30 cellular contexts compared by ENCODE assay signal in the genomic region with DNA sequence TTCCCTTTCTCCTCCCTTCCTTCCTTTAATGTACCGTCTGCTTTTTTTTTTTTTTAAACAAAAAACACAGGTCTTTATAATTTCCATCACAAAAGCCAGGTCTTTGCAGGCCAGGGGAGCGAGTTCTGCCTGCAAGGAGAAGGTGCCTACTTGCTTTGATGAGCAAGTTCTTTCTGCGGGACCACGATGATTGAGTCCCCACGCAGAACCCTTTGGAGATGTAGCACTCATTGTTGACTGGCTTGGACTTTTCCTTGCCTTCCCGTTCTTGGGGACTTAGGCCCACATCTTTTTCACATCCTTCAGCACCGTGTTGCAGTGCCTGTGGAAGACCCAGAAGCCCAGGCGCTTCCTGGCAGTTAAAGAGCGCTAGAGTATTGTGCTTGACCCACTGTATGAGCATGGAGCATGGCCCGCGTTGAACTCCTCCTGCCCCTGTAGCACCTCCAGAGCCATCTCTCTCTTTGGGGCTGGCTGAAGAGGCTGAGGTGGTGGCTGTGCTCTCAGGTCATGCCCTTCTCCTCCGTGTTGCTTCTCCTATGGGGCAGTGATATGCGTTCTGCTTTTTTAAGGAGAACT.
"Had no signal": no experiment of that assay in that cellular context is flagged by ENCODE, and none has a peak within 500 bp of the region (broad histone marks: within the 10 kb centered on the region; RNA-seq: fewer than 3 reads in every experiment).

No MANE protein-coding gene starts in this region.

- H3K9me3 ChIP-seq: adrenal gland, body of pancreas had no signal

- H3K27ac ChIP-seq: adrenal gland, body of pancreas, epithelial cell of prostate, esophagus squamous epithelium, gastroesophageal sphincter had no signal

- H3K36me3 ChIP-seq: adrenal gland, esophagus squamous epithelium, gastroesophageal sphincter had no signal

- H3K4me3 Mint-ChIP-seq: activated B cell treated with CpG ODN at 0.5 μM for 24 hours; activated CD4-positive, alpha-beta memory T cell treated with anti-CD3 and anti-CD28 coated beads for 36 hours; activated CD4-positive, alpha-beta T cell treated with anti-CD3 and anti-CD28 coated beads, Interleukin-2, amount 10 ng/mL, durations not matched to agents 24 days and 14 days; activated CD8-positive, alpha-beta memory T cell treated with anti-CD3 and anti-CD28 coated beads, Interleukin-2, amount 10 ng/mL, durations not matched to agents 7 days and 5 days; activated CD8-positive, alpha-beta T cell treated with anti-CD3 and anti-CD28 coated beads, Interleukin-2, amount 10 ng/mL, durations not matched to agents 7 days and 5 days; activated naive CD4-positive, alpha-beta T cell treated with anti-CD3 and anti-CD28 coated beads for 36 hours; activated naive CD4-positive, alpha-beta T cell treated with anti-CD3 and anti-CD28 coated beads, Interleukin-2, amount 50 U/mL, for 24 hours; activated naive CD8-positive, alpha-beta T cell treated with anti-CD3 and anti-CD28 coated beads for 36 hours; activated naive CD8-positive, alpha-beta T cell treated with anti-CD3 and anti-CD28 coated beads, Interleukin-2, amount 50 U/mL, for 24 hours; activated T-helper 1 cell treated with anti-CD3 and anti-CD28 coated beads, Interleukin-12 subunit alpha, Interleukin-12 subunit beta, Interleukin-2, Interleukin-4 antibody, amounts not matched to agents 30 ng/mL and 10 ng/mL and 1 ng/mL, durations not matched to agents 14 hours and 24 hours and 36 hours; effector memory CD8-positive, alpha-beta T cell had no signal

- DNase-seq: activated B cell treated with CpG ODN at 0.5 μM for 24 hours; activated CD4-positive, alpha-beta memory T cell treated with anti-CD3 and anti-CD28 coated beads for 36 hours; activated CD4-positive, alpha-beta T cell treated with anti-CD3 and anti-CD28 coated beads, Interleukin-2, amount 10 ng/mL, durations not matched to agents 24 days and 14 days; activated CD8-positive, alpha-beta memory T cell treated with anti-CD3 and anti-CD28 coated beads, Interleukin-2, amount 10 ng/mL, durations not matched to agents 7 days and 5 days; activated CD8-positive, alpha-beta memory T cell treated with anti-CD3 and anti-CD28 coated beads, Interleukin-2, amount 50 U/mL, for 4 hours; activated CD8-positive, alpha-beta T cell treated with anti-CD3 and anti-CD28 coated beads, Interleukin-2, amount 10 ng/mL, durations not matched to agents 7 days and 5 days; activated effector memory CD4-positive, alpha-beta T cell treated with anti-CD3 and anti-CD28 coated beads, Interleukin-2, amount 50 U/mL, for 16 hours; activated naive CD4-positive, alpha-beta T cell treated with anti-CD3 and anti-CD28 coated beads for 36 hours; activated naive CD8-positive, alpha-beta T cell treated with anti-CD3 and anti-CD28 coated beads for 36 hours; activated naive CD8-positive, alpha-beta T cell treated with anti-CD3 and anti-CD28 coated beads, Interleukin-2, amount 50 U/mL, for 24 hours; activated T-cell treated with anti-CD3 and anti-CD28 coated beads, Interleukin-2, amount 50 U/mL, for 1 hour; activated T-cell treated with anti-CD3 and anti-CD28 coated beads, Interleukin-2, amount 50 U/mL, for 48 hours; adrenal gland; amygdala; aorta; body of pancreas; caudate nucleus; cortex of kidney; dermis blood vessel endothelial cell; effector CD4-positive, alpha-beta T cell; effector memory CD8-positive, alpha-beta T cell; esophagus squamous epithelium; foreskin melanocyte; T-helper 2 cell had no signal

- H3K9me3 Mint-ChIP-seq: activated naive CD4-positive, alpha-beta T cell treated with anti-CD3 and anti-CD28 coated beads, Interleukin-2, amount 50 U/mL, for 24 hours; activated naive CD8-positive, alpha-beta T cell treated with anti-CD3 and anti-CD28 coated beads for 36 hours; activated naive CD8-positive, alpha-beta T cell treated with anti-CD3 and anti-CD28 coated beads, Interleukin-2, amount 50 U/mL, for 24 hours; activated T-helper 1 cell treated with anti-CD3 and anti-CD28 coated beads, Interleukin-12 subunit alpha, Interleukin-12 subunit beta, Interleukin-2, Interleukin-4 antibody, amounts not matched to agents 30 ng/mL and 10 ng/mL and 1 ng/mL, durations not matched to agents 14 hours and 24 hours and 36 hours; activated T-helper 2 cell treated with anti-CD3 and anti-CD28 coated beads, Interferon-gamma antibody, Interleukin-2, Interleukin-4, amounts not matched to agents 10 μg/mL and 5 μg/mL and 100 μg/mL, durations not matched to agents 14 hours and 24 hours and 36 hours; effector memory CD8-positive, alpha-beta T cell had no signal

- H3K4me1 Mint-ChIP-seq: activated B cell treated with CpG ODN at 0.5 μM for 24 hours; activated CD4-positive, alpha-beta T cell treated with anti-CD3 and anti-CD28 coated beads, Interleukin-2, amount 10 ng/mL, durations not matched to agents 24 days and 14 days; activated CD8-positive, alpha-beta memory T cell treated with anti-CD3 and anti-CD28 coated beads, Interleukin-2, amount 10 ng/mL, durations not matched to agents 7 days and 5 days; activated naive CD4-positive, alpha-beta T cell treated with anti-CD3 and anti-CD28 coated beads, Interleukin-2, amount 50 U/mL, for 24 hours; activated naive CD8-positive, alpha-beta T cell treated with anti-CD3 and anti-CD28 coated beads for 36 hours; activated naive CD8-positive, alpha-beta T cell treated with anti-CD3 and anti-CD28 coated beads, Interleukin-2, amount 50 U/mL, for 24 hours had no signal

- H3K27me3 ChIP-seq: adrenal gland, body of pancreas, gastroesophageal sphincter had no signal

- ATAC-seq: activated CD4-positive, CD25-positive, alpha-beta regulatory T cell treated with anti-CD3 and anti-CD28 coated beads, Interleukin-2, amount 50 U/mL, for 24 hours; activated CD8-positive, alpha-beta memory T cell treated with anti-CD3 and anti-CD28 coated beads, Interleukin-2, amount 10 ng/mL, durations not matched to agents 7 days and 5 days; activated CD8-positive, alpha-beta T cell treated with anti-CD3 and anti-CD28 coated beads, Interleukin-2, amount 10 ng/mL, durations not matched to agents 7 days and 5 days; activated naive CD8-positive, alpha-beta T cell treated with anti-CD3 and anti-CD28 coated beads, Interleukin-2, amount 50 U/mL, for 24 hours; body of pancreas; effector memory CD8-positive, alpha-beta T cell; gastroesophageal sphincter had no signal

- H3K4me3 ChIP-seq: adrenal gland, body of pancreas, esophagus squamous epithelium, gastroesophageal sphincter had no signal

- H3K4me1 ChIP-seq: adrenal gland, body of pancreas, esophagus squamous epithelium, gastroesophageal sphincter had no signal

- H3K27me3 Mint-ChIP-seq: activated B cell treated with CpG ODN at 0.5 μM for 24 hours; activated CD4-positive, alpha-beta T cell treated with anti-CD3 and anti-CD28 coated beads, Interleukin-2, amount 10 ng/mL, durations not matched to agents 24 days and 14 days; activated CD8-positive, alpha-beta memory T cell treated with anti-CD3 and anti-CD28 coated beads, Interleukin-2, amount 10 ng/mL, durations not matched to agents 7 days and 5 days; activated naive CD8-positive, alpha-beta T cell treated with anti-CD3 and anti-CD28 coated beads for 36 hours; activated naive CD8-positive, alpha-beta T cell treated with anti-CD3 and anti-CD28 coated beads, Interleukin-2, amount 50 U/mL, for 24 hours; effector memory CD8-positive, alpha-beta T cell had no signal

- H3K36me3 Mint-ChIP-seq: activated CD4-positive, alpha-beta memory T cell treated with anti-CD3 and anti-CD28 coated beads for 36 hours; activated CD8-positive, alpha-beta memory T cell treated with anti-CD3 and anti-CD28 coated beads, Interleukin-2, amount 10 ng/mL, durations not matched to agents 7 days and 5 days; activated naive CD4-positive, alpha-beta T cell treated with anti-CD3 and anti-CD28 coated beads, Interleukin-2, amount 50 U/mL, for 24 hours; activated naive CD8-positive, alpha-beta T cell treated with anti-CD3 and anti-CD28 coated beads for 36 hours had no signal

- H3K27ac Mint-ChIP-seq: activated B cell treated with CpG ODN at 0.5 μM for 24 hours; activated CD4-positive, alpha-beta memory T cell treated with anti-CD3 and anti-CD28 coated beads for 36 hours; activated CD4-positive, alpha-beta T cell treated with anti-CD3 and anti-CD28 coated beads, Interleukin-2, amount 10 ng/mL, durations not matched to agents 24 days and 14 days; activated CD8-positive, alpha-beta memory T cell treated with anti-CD3 and anti-CD28 coated beads, Interleukin-2, amount 10 ng/mL, durations not matched to agents 7 days and 5 days; activated CD8-positive, alpha-beta T cell treated with anti-CD3 and anti-CD28 coated beads, Interleukin-2, amount 10 ng/mL, durations not matched to agents 7 days and 5 days; activated naive CD4-positive, alpha-beta T cell treated with anti-CD3 and anti-CD28 coated beads for 36 hours; activated naive CD4-positive, alpha-beta T cell treated with anti-CD3 and anti-CD28 coated beads, Interleukin-2, amount 50 U/mL, for 24 hours; activated naive CD8-positive, alpha-beta T cell treated with anti-CD3 and anti-CD28 coated beads for 36 hours; activated naive CD8-positive, alpha-beta T cell treated with anti-CD3 and anti-CD28 coated beads, Interleukin-2, amount 50 U/mL, for 24 hours; activated T-helper 1 cell treated with anti-CD3 and anti-CD28 coated beads, Interleukin-12 subunit alpha, Interleukin-12 subunit beta, Interleukin-2, Interleukin-4 antibody, amounts not matched to agents 30 ng/mL and 10 ng/mL and 1 ng/mL, durations not matched to agents 14 hours and 24 hours and 36 hours; activated T-helper 2 cell treated with anti-CD3 and anti-CD28 coated beads, Interferon-gamma antibody, Interleukin-2, Interleukin-4, amounts not matched to agents 10 μg/mL and 5 μg/mL and 100 μg/mL, durations not matched to agents 14 hours and 24 hours and 36 hours; effector memory CD8-positive, alpha-beta T cell had no signal
